In the genomic region with DNA sequence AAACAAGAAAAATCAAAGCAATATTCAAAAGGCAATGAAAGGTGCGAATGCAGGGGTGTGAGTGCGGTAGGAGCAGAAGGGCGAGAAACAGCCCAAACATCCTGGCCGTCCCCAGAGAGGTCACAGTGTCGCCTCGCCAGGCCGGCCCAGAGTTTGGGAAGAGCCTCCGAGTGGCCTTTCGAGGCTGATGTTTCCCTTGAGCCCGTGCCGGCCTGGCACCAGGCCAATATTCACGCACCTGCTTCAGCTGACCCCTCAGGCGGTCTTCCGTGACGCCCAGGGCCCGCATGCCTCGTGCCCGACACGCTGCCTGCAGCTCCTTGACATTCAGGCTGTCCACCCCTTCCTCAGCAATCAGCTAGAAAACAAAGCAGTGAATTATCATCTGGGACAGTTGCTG, we compare ENCODE assay signal across 22 cellular contexts.
"Had no signal": no experiment of that assay in that cellular context is flagged by ENCODE, and none has a peak within 500 bp of the region (broad histone marks: within the 10 kb centered on the region; RNA-seq: fewer than 3 reads in every experiment).

No MANE protein-coding gene starts in this region.

- H3K27me3 ChIP-seq: neural progenitor cell, sigmoid colon, stomach, thyroid gland had no signal

- H3K4me3 Mint-ChIP-seq: mesothelial cell of epicardium; naive B cell; nephron; neural progenitor cell; stimulated activated effector memory CD8-positive, alpha-beta T cell treated with anti-CD3 and anti-CD28 coated beads, Interleukin-12 subunit alpha, Interleukin-12 subunit beta, amount 100 ng/mL, for 72 hours; type B pancreatic cell had no signal

- H3K4me1 ChIP-seq: psoas muscle, sigmoid colon, stomach had no signal

- H3K36me3 ChIP-seq: neural progenitor cell had no signal

- H3K9ac ChIP-seq: neural progenitor cell had no signal

- H3K27ac ChIP-seq: coronary artery, neural progenitor cell, psoas muscle, sigmoid colon, stomach, thyroid gland had no signal

- H3K4me3 ChIP-seq: coronary artery, mucosa of descending colon, neural progenitor cell, psoas muscle, sigmoid colon, stomach, thyroid gland had no signal

- H2AFZ ChIP-seq: neural progenitor cell had no signal

- H3K4me2 ChIP-seq: neural progenitor cell had no signal

- H3K27ac Mint-ChIP-seq: mesothelial cell of epicardium, nephron, neural progenitor cell, type B pancreatic cell had no signal

- H3K27me3 Mint-ChIP-seq: naive B cell, type B pancreatic cell had no signal

- H3K9me3 Mint-ChIP-seq: naive B cell; stimulated activated effector memory CD8-positive, alpha-beta T cell treated with anti-CD3 and anti-CD28 coated beads, Interleukin-12 subunit alpha, Interleukin-12 subunit beta, amount 100 ng/mL, for 72 hours; type B pancreatic cell had no signal

- DNase-seq: dermis blood vessel endothelial cell; effector memory CD4-positive, alpha-beta T cell; head of caudate nucleus; kidney; mesenchymal stem cell; mucosa of descending colon; naive B cell; psoas muscle; sigmoid colon; stimulated activated CD4-positive, alpha-beta T cell treated with anti-CD3 and anti-CD28 coated beads, Interleukin-2, amount 100 ng/mL, for 24 hours; stimulated activated CD4-positive, alpha-beta T cell treated with anti-CD3 and anti-CD28 coated beads, Interleukin-4, amount 100 ng/mL, for 24 hours; stimulated activated naive CD4-positive, alpha-beta T cell treated with Interleukin-2 at 50 U/mL for 16 hours; stomach; thyroid gland had no signal

- ATAC-seq: left lobe of liver; mucosa of descending colon; right cardiac atrium; stimulated activated effector memory CD8-positive, alpha-beta T cell treated with anti-CD3 and anti-CD28 coated beads, Interleukin-12 subunit alpha, Interleukin-12 subunit beta, amount 100 ng/mL, for 72 hours had no signal

- H3K4me1 Mint-ChIP-seq: mesothelial cell of epicardium; nephron; stimulated activated effector memory CD8-positive, alpha-beta T cell treated with anti-CD3 and anti-CD28 coated beads, Interleukin-12 subunit alpha, Interleukin-12 subunit beta, amount 100 ng/mL, for 72 hours had no signal

- H3K9me3 ChIP-seq: mucosa of descending colon, psoas muscle, sigmoid colon, stomach, thyroid gland had no signal
